Comparison of ENCODE assay signal across 19 cellular contexts in genomic region chr10:92993671-92994304, GRCh38.
A peak's percentile ranks its signal among the peaks of the same experiment; 100 is the strongest.
DNase-seq lines count a peak whose midpoint lies in the region; ATAC-seq and TF ChIP-seq lines count a peak whose summit lies in the region.
"Had no signal": no experiment of that assay in that cellular context is flagged by ENCODE, and none has a peak within 500 bp of the region (broad histone marks: within the 10 kb centered on the region; RNA-seq: fewer than 3 reads in every experiment).

No MANE protein-coding gene starts in this region.

- peak; percentile 9 for DNase-seq in NCI-H187 treated with DMSO at 0.1 percent for 48 hours (lab: John Stamatoyannopoulos, UW)
- no peak for DNase-seq in NCI-H187 (lab: John Stamatoyannopoulos, UW)
- DNase-seq in NCI-H2227 (lab: John Stamatoyannopoulos, UW; ENCODE audit: unreplicated experiment), result peak; percentile 31
- no peak for DNase-seq in endodermal cell
- no peak for DNase-seq in heart left ventricle
- DNase-seq in naive thymus-derived CD4-positive, alpha-beta T cell, result no peak
- DNase-seq: amygdala; CD8-positive, alpha-beta memory T cell; GM23248; kidney glomerular epithelial cell; mucosa of descending colon; pancreas; RPMI8226 had no signal

- no peak for TF ChIP-seq POLR2A in heart left ventricle (IDR thresholded peaks at IDR 0.05)

- POLR2A ChIA-PET in naive thymus-derived CD4-positive, alpha-beta T cell (lab: Charles Lee), result no interaction called here

- no peak overlapping the region for H3K27ac Mint-ChIP-seq in endodermal cell
- H3K27ac Mint-ChIP-seq in naive thymus-derived CD4-positive, alpha-beta T cell, result peak overlapping the region in 2 of 9 donors; percentile 4 to 30
- H3K27ac Mint-ChIP-seq: activated T-helper 1 cell treated with anti-CD3 and anti-CD28 coated beads, Interleukin-12 subunit alpha, Interleukin-12 subunit beta, Interleukin-2, Interleukin-4 antibody, amounts not matched to agents 30 ng/mL and 10 ng/mL and 1 ng/mL, durations not matched to agents 14 hours and 24 hours and 36 hours; T-helper 2 cell treated with Interferon-gamma antibody and Interleukin-4, amounts not matched to agents 5 μg/mL and 100 μg/mL, for 36 hours had no signal

- no peaks in the 10 kb centered on the region for H3K27me3 Mint-ChIP-seq in endodermal cell (ENCODE audit: insufficient read depth)
- H3K27me3 Mint-ChIP-seq in naive thymus-derived CD4-positive, alpha-beta T cell, result no peaks in the 10 kb centered on the region
- H3K27me3 Mint-ChIP-seq: CD8-positive, alpha-beta memory T cell had no signal

- 68 to 71% methylated on average over 1 to 2 of the region's 2 CpGs for WGBS in endodermal cell (ENCODE audit: insufficient coverage in 1 of 2, insufficient read length in 1 of 2), 2 experiments
- 66 to 87% (median 80%) methylated on average over 2 of the region's 2 CpGs for WGBS in heart left ventricle, 4 donors

- no peaks in the 10 kb centered on the region for H3K36me3 Mint-ChIP-seq in endodermal cell (ENCODE audit: low read depth)
- peaks cover 0 to 9% (median 0%) of the 10 kb centered on the region in 5 donors for H3K36me3 Mint-ChIP-seq in naive thymus-derived CD4-positive, alpha-beta T cell

- CTCF ChIA-PET in naive thymus-derived CD4-positive, alpha-beta T cell (lab: Charles Lee), result no interaction called here

- H3K27me3 ChIP-seq in HUES48 (ENCODE audit: control insufficient read depth, insufficient read depth, low read length), result no peaks in the 10 kb centered on the region
- H3K27me3 ChIP-seq in endodermal cell (ENCODE audit: control insufficient read depth, insufficient read depth, low read length, poor library complexity, severe bottlenecking), result no peaks in the 10 kb centered on the region
- H3K27me3 ChIP-seq in heart left ventricle, result no peaks in the 10 kb centered on the region
- no peaks in the 10 kb centered on the region for H3K27me3 ChIP-seq in naive thymus-derived CD4-positive, alpha-beta T cell (ENCODE audit: control insufficient read depth in 2 of 2, insufficient read depth in 2 of 2, low read length in 2 of 2)
- H3K27me3 ChIP-seq: pancreas, vagina had no signal

- H3K9ac ChIP-seq in HUES48 (ENCODE audit: low read depth, low read length), result no peak overlapping the region
- no peak overlapping the region for H3K9ac ChIP-seq in endodermal cell (ENCODE audit: extremely low read depth, low read length, poor library complexity, severe bottlenecking)
- H3K9ac ChIP-seq: GM23248 had no signal

- H3K4me1 Mint-ChIP-seq in endodermal cell, result peaks cover 11% of the 10 kb centered on the region
- H3K4me1 Mint-ChIP-seq in naive thymus-derived CD4-positive, alpha-beta T cell, result peaks cover 0 to 19% (median 14%) of the 10 kb centered on the region in 7 donors

- ATAC-seq in heart left ventricle (no peak), GM19467 (IDR thresholded peaks at IDR 0.05; ENCODE audit: unreplicated experiment) (no peak)
- ATAC-seq in naive thymus-derived CD4-positive, alpha-beta T cell, result no peak
- ATAC-seq: mucosa of descending colon, pancreas had no signal

- no peaks in the 10 kb centered on the region for H3K9me3 ChIP-seq in HUES48 (ENCODE audit: control insufficient read depth, insufficient read depth, low read length)
- H3K9me3 ChIP-seq in endodermal cell (ENCODE audit: control insufficient read depth, low read length), result no peaks in the 10 kb centered on the region
- H3K9me3 ChIP-seq in heart left ventricle, result no peaks in the 10 kb centered on the region
- H3K9me3 ChIP-seq in naive thymus-derived CD4-positive, alpha-beta T cell (ENCODE audit: control insufficient read depth in 2 of 3, low read length in 3 of 3), result no peaks in the 10 kb centered on the region
- H3K9me3 ChIP-seq: mucosa of descending colon, pancreas, vagina had no signal

- TF ChIP-seq CTCF in endodermal cell (conservative IDR thresholded peaks at IDR 0.05) (no peak), heart left ventricle (IDR thresholded peaks at IDR 0.05) (no peak)

- no peak overlapping the region for H3K4me3 ChIP-seq in HUES48 (ENCODE audit: low read depth, low read length)
- H3K4me3 ChIP-seq in endodermal cell (ENCODE audit: low read length), result no peak overlapping the region
- no peak overlapping the region for H3K4me3 ChIP-seq in heart left ventricle
- no peak overlapping the region for H3K4me3 ChIP-seq in naive thymus-derived CD4-positive, alpha-beta T cell (ENCODE audit: low read length)
- H3K4me3 ChIP-seq: GM23248, mucosa of descending colon, pancreas, smooth muscle cell, vagina had no signal

- no peak overlapping the region for H3K4me3 Mint-ChIP-seq in endodermal cell
- H3K4me3 Mint-ChIP-seq in naive thymus-derived CD4-positive, alpha-beta T cell, result no peak overlapping the region
- H3K4me3 Mint-ChIP-seq: activated T-helper 1 cell treated with anti-CD3 and anti-CD28 coated beads, Interleukin-12 subunit alpha, Interleukin-12 subunit beta, Interleukin-2, Interleukin-4 antibody, amounts not matched to agents 30 ng/mL and 10 ng/mL and 1 ng/mL, durations not matched to agents 14 hours and 24 hours and 36 hours; CD8-positive, alpha-beta memory T cell; T-helper 2 cell treated with Interferon-gamma antibody and Interleukin-4, amounts not matched to agents 5 μg/mL and 100 μg/mL, for 36 hours had no signal

- H3K36me3 ChIP-seq in HUES48 (ENCODE audit: control insufficient read depth, insufficient read depth, low read length), result no peaks in the 10 kb centered on the region
- no peaks in the 10 kb centered on the region for H3K36me3 ChIP-seq in endodermal cell (ENCODE audit: control insufficient read depth, insufficient read depth, low read length)
- H3K36me3 ChIP-seq in heart left ventricle, result no peaks in the 10 kb centered on the region
- no peaks in the 10 kb centered on the region for H3K36me3 ChIP-seq in naive thymus-derived CD4-positive, alpha-beta T cell (ENCODE audit: control insufficient read depth in 2 of 3, insufficient read depth in 3 of 3, low read length in 3 of 3)
- H3K36me3 ChIP-seq: pancreas, vagina had no signal

- H3K9me3 Mint-ChIP-seq in endodermal cell, result no peaks in the 10 kb centered on the region
- H3K9me3 Mint-ChIP-seq in naive thymus-derived CD4-positive, alpha-beta T cell, result no peaks in the 10 kb centered on the region
- H3K9me3 Mint-ChIP-seq: activated T-helper 1 cell treated with anti-CD3 and anti-CD28 coated beads, Interleukin-12 subunit alpha, Interleukin-12 subunit beta, Interleukin-2, Interleukin-4 antibody, amounts not matched to agents 30 ng/mL and 10 ng/mL and 1 ng/mL, durations not matched to agents 14 hours and 24 hours and 36 hours; CD8-positive, alpha-beta memory T cell; T-helper 2 cell treated with Interferon-gamma antibody and Interleukin-4, amounts not matched to agents 5 μg/mL and 100 μg/mL, for 36 hours had no signal

- H3K4me1 ChIP-seq in HUES48 (ENCODE audit: control insufficient read depth, insufficient read depth, low read length) (peaks cover 45% of the 10 kb centered on the region), endodermal cell (ENCODE audit: control insufficient read depth, insufficient read depth, low read length) (peaks cover 5% of the 10 kb centered on the region), heart left ventricle (peaks cover 0 to 13% (median 3%) of the 10 kb centered on the region in 12 donors)
- no peaks in the 10 kb centered on the region for H3K4me1 ChIP-seq in naive thymus-derived CD4-positive, alpha-beta T cell (ENCODE audit: control insufficient read depth in 2 of 2, insufficient read depth in 2 of 2, low read length in 2 of 2)
- H3K4me1 ChIP-seq: pancreas, vagina had no signal

- intact Hi-C loops in heart left ventricle (cut with DNase I), result no loop called here
- intact Hi-C loops in naive thymus-derived CD4-positive, alpha-beta T cell (cut with micrococcal nuclease), result loop anchor here in 1 of 2 donors (2.0 kb wide), 1 partner anchor 13 kb away; no protein-coding TSS in a partner anchor

- peak overlapping the region; percentile 56 for H3K27ac ChIP-seq in HUES48 (ENCODE audit: low read depth, low read length)
- peak overlapping the region; percentile 94 for H3K27ac ChIP-seq in endodermal cell (ENCODE audit: low read depth, low read length)
- H3K27ac ChIP-seq in heart left ventricle, result no peak overlapping the region
- H3K27ac ChIP-seq in naive thymus-derived CD4-positive, alpha-beta T cell (ENCODE audit: low read depth, low read length), result no peak overlapping the region
- H3K27ac ChIP-seq: GM23248, pancreas, vagina had no signal

Comparison
In these comparisons a context has a peak if more than half of its experiments do, and no peak if none do; other contexts are left out.
1. DNase-seq: peak in NCI-H187 treated with DMSO at 0.1 percent for 48 hours (single experiment) and NCI-H2227 (single experiment); none in NCI-H187 (0 of 2), endodermal cell (single experiment), heart left ventricle (0 of 5) and naive thymus-derived CD4-positive, alpha-beta T cell (0 of 9).
2. H3K27ac ChIP-seq: peak in HUES48 (single experiment) and endodermal cell (single experiment); none in heart left ventricle (0 of 12) and naive thymus-derived CD4-positive, alpha-beta T cell (single experiment).